8 cellular contexts compared by ENCODE assay signal in the genomic region with DNA sequence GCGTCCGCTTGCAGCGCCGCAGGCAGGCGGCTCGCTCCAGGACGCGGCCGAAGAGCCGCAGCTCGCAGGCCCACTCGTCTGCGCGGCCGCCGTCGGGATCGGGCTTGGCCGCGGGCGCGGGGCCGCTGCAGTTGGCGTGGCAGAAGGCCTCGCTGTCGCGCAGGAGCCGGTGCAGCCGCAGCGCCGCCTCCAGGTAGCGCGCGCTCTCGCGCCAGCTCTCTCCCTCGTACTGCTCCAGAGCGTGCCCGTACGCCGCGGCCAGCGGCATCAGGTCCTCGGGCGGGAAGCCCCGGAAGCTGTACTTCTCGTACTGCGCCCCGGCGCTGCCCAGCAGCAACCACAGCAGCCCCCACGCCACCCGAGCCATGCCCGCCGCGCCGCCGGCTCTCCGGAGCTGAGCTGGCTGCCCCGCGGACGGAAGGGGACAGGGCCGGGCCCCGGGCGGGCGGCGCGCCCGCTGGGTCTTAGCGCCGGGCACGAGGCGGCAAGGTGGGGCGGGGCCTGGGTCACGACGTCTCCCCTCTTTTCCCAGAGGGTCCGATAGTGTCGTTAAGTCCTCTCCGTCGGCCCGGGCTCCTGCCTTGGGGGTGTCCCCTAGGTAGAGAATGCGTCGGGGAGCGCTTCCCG. TPM values are rescaled to one million over a fixed set of nuclear protein-coding genes. Genes with fewer than 3 reads are reported as not detected.
DNase-seq lines count a peak whose midpoint lies in the region; ATAC-seq, FAIRE-seq and TF ChIP-seq lines count a peak whose summit lies in the region.

A gene with protein sequence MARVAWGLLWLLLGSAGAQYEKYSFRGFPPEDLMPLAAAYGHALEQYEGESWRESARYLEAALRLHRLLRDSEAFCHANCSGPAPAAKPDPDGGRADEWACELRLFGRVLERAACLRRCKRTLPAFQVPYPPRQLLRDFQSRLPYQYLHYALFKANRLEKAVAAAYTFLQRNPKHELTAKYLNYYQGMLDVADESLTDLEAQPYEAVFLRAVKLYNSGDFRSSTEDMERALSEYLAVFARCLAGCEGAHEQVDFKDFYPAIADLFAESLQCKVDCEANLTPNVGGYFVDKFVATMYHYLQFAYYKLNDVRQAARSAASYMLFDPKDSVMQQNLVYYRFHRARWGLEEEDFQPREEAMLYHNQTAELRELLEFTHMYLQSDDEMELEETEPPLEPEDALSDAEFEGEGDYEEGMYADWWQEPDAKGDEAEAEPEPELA (minus strand): TSS at position 401 of the 627 bp plus-strand sequence. CDS start 34 bp downstream, at position 367.

- TF ChIP-seq RAD21 in HepG2 (CRISPR knock-in tag; IDR thresholded peaks at IDR 0.05): peak; percentile 93

- H3K27ac ChIP-seq in HepG2 (ENCODE audit: extremely low read length, insufficient read depth, low read length): peak within 1 kb of the TSS; percentile 82

- peaks cover 41% of the 10 kb centered on the region for H3K79me2 ChIP-seq in HepG2 (ENCODE audit: insufficient read depth, low read length)

- no peaks in the 10 kb centered on the region; the same call in 1 of the 2 replicates for H3K27me3 ChIP-seq in GM06990 (replicated peaks; ENCODE audit: control insufficient read depth, insufficient read depth, low read length)
- H3K27me3 ChIP-seq in HepG2 (ENCODE audit: control insufficient read depth in 1 of 2, insufficient read depth in 2 of 2, low read length in 2 of 2): no peaks in the 10 kb centered on the region; a peak in 1 of 5 replicates

- no peak within 1 kb of the TSS for H2AFZ ChIP-seq in HepG2 (ENCODE audit: low read length)

- no peaks in the 10 kb centered on the region for H3K9me3 ChIP-seq in HepG2 (ENCODE audit: low read length)

- CTCF ChIA-PET in HepG2 (lab: Yijun Ruan, JAX; ENCODE audit: low intra/inter-chr PET ratio, low total read pairs): interaction anchor here (2.6 kb wide), 1 partner anchor 74 kb away, joined by 14 read pairs; no protein-coding TSS in a partner anchor

- H3K36me3 ChIP-seq in GM06990 (ENCODE audit: control insufficient read depth, insufficient read depth, low read length): no peaks in the 10 kb centered on the region
- H3K36me3 ChIP-seq in HepG2 (replicated peaks in 1 of 2; ENCODE audit: control insufficient read depth in 1 of 2, insufficient read depth in 2 of 2, low read length in 2 of 2): peaks cover 6 to 7% of the 10 kb centered on the region in 2 experiments; a peak in 1 of 5 replicates

- no peaks in the 10 kb centered on the region for H4K20me1 ChIP-seq in HepG2 (ENCODE audit: insufficient read depth, low read length)

- POLR2A ChIA-PET in HepG2 (lab: Yijun Ruan, JAX): interaction anchor here (1.0 to 3.9 kb wide), 19 partner anchors 10 to 191 kb away, joined by 3 to 22 read pairs (median 9); a partner anchor contains a TSS

- TSS peak; percentile 50 for BruUV-seq in HepG2 (replicated peaks; lab: Mats Ljungman, UMichigan)

- WGBS in HepG2 (ENCODE audit: low lambda C conversion rate): 0% methylated on average over 16 of the region's 84 CpGs

- in situ Hi-C loops in HepG2 (cut with HindIII; ENCODE audit: extremely low pct_ligation_motif_present, low pct_unique_long_range_greater_than_20kb): no loop called here

- TF ChIP-seq POLR2A in HepG2 (IDR thresholded peaks at IDR 0.05; ENCODE audit: insufficient read depth in 1 of 2, low read depth in 2 of 2, low read length in 2 of 2): peak; percentile 43 to 48; a peak in 1 of 4 replicates

- H3K9ac ChIP-seq in HepG2 (ENCODE audit: insufficient read depth, low read depth, low read length): peak within 1 kb of the TSS; percentile 88

- TF ChIP-seq CTCF in GM06990 (IDR thresholded peaks at IDR 0.05; ENCODE audit: insufficient read depth, low read length, poor library complexity, severe bottlenecking): peak; percentile 57
- peak; percentile 87 for TF ChIP-seq CTCF in HepG2 (CRISPR knock-in tag; IDR thresholded peaks at IDR 0.05)

- H3K4me2 ChIP-seq in HepG2 (ENCODE audit: low read depth, low read length): peak within 1 kb of the TSS; percentile 94

- TF ChIP-seq EP300 in HepG2 (IDR thresholded peaks at IDR 0.05; ENCODE audit: low read depth in 2 of 2, low read length in 2 of 2) (peak; percentile 15 to 41; a peak in 1 of 4 replicates), HepG2 (CRISPR knock-in tag; IDR thresholded peaks at IDR 0.05; ENCODE audit: borderline replicate concordance) (no peak)

- ATAC-seq in HG03103 (IDR thresholded peaks at IDR 0.05; ENCODE audit: low read depth, unreplicated experiment): peak; percentile 52
- peak; percentile 80 for ATAC-seq in HepG2
- no peak for ATAC-seq in GM21717 (IDR thresholded peaks at IDR 0.05; ENCODE audit: unreplicated experiment)

- peaks cover 60% of the 10 kb centered on the region for H3K4me1 ChIP-seq in HepG2 (ENCODE audit: insufficient read depth, low read length)

- FAIRE-seq in HepG2 (lab: Jason Lieb, UNC): no peak

- peak; percentile 83 for DNase-seq in GM06990 (ENCODE audit: extremely low read depth, insufficient read length)
- peak; percentile 95 for DNase-seq in NCI-H510A treated with DMSO at 0.1 percent for 48 hours (lab: John Stamatoyannopoulos, UW)
- DNase-seq in activated CD4-positive, alpha-beta T cell treated with anti-CD3 and anti-CD28 coated beads, Interleukin-2, amount 50 U/mL, for 24 hours (ENCODE audit: low read depth in 1 of 2, low spot score in 1 of 2): peak; percentile 38 to 58
- DNase-seq in dermis microvascular lymphatic vessel endothelial cell (ENCODE audit: low read depth in 2 of 2): peak; percentile 63 to 85
- DNase-seq in HepG2 (ENCODE audit: low spot score): peak; percentile 60
- peak; percentile 50 for DNase-seq in stimulated activated CD4-positive, alpha-beta T cell treated with anti-CD3 and anti-CD28 coated beads, Interleukin-2, amount 100 ng/mL, for 4 hours (ENCODE audit: low read depth)

- H3K4me3 ChIP-seq in GM06990 (replicated peaks; ENCODE audit: low read depth, low read length) (peak within 1 kb of the TSS; percentile 62), HepG2 (replicated peaks in 1 of 3; ENCODE audit: insufficient read depth in 1 of 3, low read depth in 2 of 3, low read length in 3 of 3) (peak within 1 kb of the TSS; percentile 83 to 88 (median 87))

- intact Hi-C loops in HepG2 (cut with micrococcal nuclease; ENCODE audit: unreplicated experiment): loop anchor here (5.0 to 10.0 kb wide), 2 partner anchors 53 to 146 kb away; a partner anchor contains a TSS

TF ChIP-seq in HepG2, 621 proteins besides CTCF, POLR2A, EP300 and RAD21 (continues in another document):
- TF ChIP-seq, protein P1, sequence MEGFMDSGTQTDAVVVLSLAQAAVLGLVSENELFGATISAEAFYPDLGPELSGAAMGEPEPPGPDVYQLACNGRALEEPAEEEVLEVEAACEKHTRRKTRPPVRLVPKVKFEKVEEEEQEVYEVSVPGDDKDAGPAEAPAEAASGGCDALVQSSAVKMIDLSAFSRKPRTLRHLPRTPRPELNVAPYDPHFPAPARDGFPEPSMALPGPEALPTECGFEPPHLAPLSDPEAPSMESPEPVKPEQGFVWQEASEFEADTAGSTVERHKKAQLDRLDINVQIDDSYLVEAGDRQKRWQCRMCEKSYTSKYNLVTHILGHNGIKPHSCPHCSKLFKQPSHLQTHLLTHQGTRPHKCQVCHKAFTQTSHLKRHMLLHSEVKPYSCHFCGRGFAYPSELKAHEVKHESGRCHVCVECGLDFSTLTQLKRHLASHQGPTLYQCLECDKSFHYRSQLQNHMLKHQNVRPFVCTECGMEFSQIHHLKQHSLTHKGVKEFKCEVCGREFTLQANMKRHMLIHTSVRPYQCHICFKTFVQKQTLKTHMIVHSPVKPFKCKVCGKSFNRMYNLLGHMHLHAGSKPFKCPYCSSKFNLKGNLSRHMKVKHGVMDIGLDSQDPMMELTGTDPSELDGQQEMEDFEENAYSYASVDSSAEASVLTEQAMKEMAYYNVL (CRISPR knock-in tag; IDR thresholded peaks at IDR 0.05; ENCODE audit: borderline replicate concordance): peak; percentile 90
- no peak for TF ChIP-seq ZMYM2 (CRISPR knock-in tag; IDR thresholded peaks at IDR 0.05)
- TF ChIP-seq SMAD1 (CRISPR knock-in tag; IDR thresholded peaks at IDR 0.05; ENCODE audit: borderline replicate concordance, low read depth): peak; percentile 63; the same call in 1 of the 2 replicates
- 0 out of 2 replicates have a peak, but pooled peaks have one; percentile 18 for TF ChIP-seq TBP (CRISPR knock-in tag; IDR thresholded peaks at IDR 0.05)
- TF ChIP-seq KLF13 (CRISPR knock-in tag; IDR thresholded peaks at IDR 0.05): 0 out of 2 replicates have a peak, but pooled peaks have one; percentile 12

RNA-seq across cellular contexts. Expression of the gene that starts here (rescaled TPM):
- total RNA-seq in dermis microvascular lymphatic vessel endothelial cell (36.5 and 67.6 TPM in 2 replicates), HepG2 (2016; rRNA removed; fragmentation: Illumina TruSeq; extraction: Trizol) (13.5 and 37.1 TPM in 2 replicates)
- 12.6 and 14.5 TPM in 2 replicates for total RNA-seq in HepG2 (2016; cell fraction: cytosol; rRNA removed; fragmentation: Illumina TruSeq; extraction: Trizol; ENCODE audit: low read depth)
- 12.2 and 37.7 TPM in 2 replicates for total RNA-seq in HepG2 (2016; cell fraction: insoluble cytoplasmic fraction; rRNA removed; fragmentation: Illumina TruSeq; extraction: Trizol)
- total RNA-seq in HepG2 (2016; cell fraction: membrane; rRNA removed; fragmentation: Illumina TruSeq; extraction: Trizol): 17.3 and 17.5 TPM in 2 replicates
- total RNA-seq in HepG2 (2016; cell fraction: nucleus; rRNA removed; fragmentation: Illumina TruSeq; extraction: Trizol): 28.1 and 32.5 TPM in 2 replicates
- 50.6 and 54.9 TPM in 2 replicates for polyA plus RNA-seq in HepG2 (2011; rRNA removed)
- polyA plus RNA-seq in HepG2 (2011; cell fraction: cytosol; rRNA removed): 37.2 and 55.7 TPM in 2 replicates
- 33.0 and 36.4 TPM in 2 replicates for polyA plus RNA-seq in HepG2 (2011; cell fraction: nucleus; rRNA removed)
- polyA plus RNA-seq in HepG2 (2012): 22.4 and 34.3 TPM in 2 replicates
- polyA plus RNA-seq in HepG2 (2016; cell fraction: cytosol; fragmentation: Illumina TruSeq; extraction: Trizol; ENCODE audit: low read depth): 4.6 and 5.5 TPM in 2 replicates
- 14.8 and 17.0 TPM in 2 replicates for polyA plus RNA-seq in HepG2 (2016; cell fraction: insoluble cytoplasmic fraction; fragmentation: Illumina TruSeq; extraction: Trizol; ENCODE audit: low read depth)
- polyA plus RNA-seq in HepG2 (2016; cell fraction: membrane; fragmentation: Illumina TruSeq; extraction: Trizol; ENCODE audit: low read depth): 9.6 and 11.3 TPM in 2 replicates
- polyA plus RNA-seq in HepG2 (2016; cell fraction: nucleus; fragmentation: Illumina TruSeq; extraction: Trizol; ENCODE audit: insufficient read depth, low read depth): 63.5 and 69.5 TPM in 2 replicates
- 44.3 and 65.0 TPM in 2 replicates for polyA minus RNA-seq in HepG2 (2011; rRNA and poly(A)+ RNA removed; ENCODE audit: low replicate concordance)
- polyA minus RNA-seq in HepG2 (2011; cell fraction: cytosol; rRNA and poly(A)+ RNA removed): 22.5 and 26.8 TPM in 2 replicates
- 21.6 and 23.9 TPM in 2 replicates for polyA minus RNA-seq in HepG2 (2011; cell fraction: nucleus; rRNA and poly(A)+ RNA removed)
